10 cellular contexts compared by ENCODE assay signal in genomic region chr3:170420307-170420821, GRCh38. TPM values are rescaled to one million over a fixed set of nuclear protein-coding genes. Genes with fewer than 3 reads are reported as not detected.
DNase-seq lines count a peak whose midpoint lies in the region; ATAC-seq and TF ChIP-seq lines count a peak whose summit lies in the region.
"Had no signal": no experiment of that assay in that cellular context is flagged by ENCODE, and none has a peak within 500 bp of the region (broad histone marks: within the 10 kb centered on the region; RNA-seq: fewer than 3 reads in every experiment).

No MANE protein-coding gene starts in this region.

- H3K4me2 ChIP-seq in H9 (ENCODE audit: insufficient read depth, insufficient read length, low read length): peak overlapping the region; percentile 75

- no CpG with 5 or more reads among the region's 17 CpGs for WGBS in H9 (ENCODE audit: extremely low coverage, insufficient read length, low lambda C conversion rate)

- no peak overlapping the region for H3K18ac ChIP-seq in H9 (ENCODE audit: insufficient read length, low read depth, low read length)

- H2BK20ac ChIP-seq in H9 (ENCODE audit: low read depth, low read length, poor library complexity, severe bottlenecking): no peak overlapping the region

- no peak overlapping the region for H3T11ph ChIP-seq in H9 (ENCODE audit: low read length)

- no peak overlapping the region for H2AK5ac ChIP-seq in H9 (ENCODE audit: insufficient read length, low read length)

- H3K14ac ChIP-seq in H9 (ENCODE audit: insufficient read depth, low read length): no peak overlapping the region; the same call in 1 of the 2 replicates

- H3K27ac Mint-ChIP-seq in H9: no peak overlapping the region
- H3K27ac Mint-ChIP-seq in brain: no peak overlapping the region

- H3K36me3 Mint-ChIP-seq in H9 (ENCODE audit: insufficient read depth in 1 of 3, low read depth in 3 of 3) (peaks cover 0 to 7% (median 0%) of the 10 kb centered on the region in 3 experiments; a peak in 3 of 7 replicates), brain (no peaks in the 10 kb centered on the region)

- H3K27me3 ChIP-seq in H9 (ENCODE audit: insufficient read depth, low read length): peaks cover 25% of the 10 kb centered on the region; the same call in 1 of the 2 replicates

- H3K4me1 ChIP-seq in H9 (ENCODE audit: insufficient read depth, low read length): 0 out of 2 replicates have a peak, but pooled peaks cover 3% of the 10 kb centered on the region

- no peak overlapping the region for H3K9ac ChIP-seq in H9 (ENCODE audit: extremely low read depth, insufficient read length, low read length)

- H4K5ac ChIP-seq in H9 (ENCODE audit: insufficient read length, low read depth, low read length): no peak overlapping the region

- H4K91ac ChIP-seq in H9 (ENCODE audit: insufficient read length, low read depth, low read length): no peak overlapping the region

- H3K4me3 ChIP-seq in skeletal muscle cell (ENCODE audit: low read depth, low read length): peak overlapping the region; percentile 67

- no peaks in the 10 kb centered on the region for H3K79me2 ChIP-seq in H9 (ENCODE audit: insufficient read depth, low read length)

- no peak for ATAC-seq in HG03159 (IDR thresholded peaks at IDR 0.05; ENCODE audit: unreplicated experiment)

- no peak overlapping the region for H2AFZ ChIP-seq in H9 (ENCODE audit: low read length)

- H3K23ac ChIP-seq in H9 (ENCODE audit: insufficient read length, low read depth, low read length): no peak overlapping the region

- H3K27me3 Mint-ChIP-seq in H9 (ENCODE audit: low read depth) (peaks cover 55% of the 10 kb centered on the region), brain (peaks cover 48% of the 10 kb centered on the region)

- DNase-seq in H9 (peak; percentile 59), iPS-NIHi7 (ENCODE audit: extremely low spot score) (peak; percentile 49), skeletal muscle cell (ENCODE audit: low read depth) (no peak), NCI-H2171 treated with DMSO at 0.1 percent for 48 hours (lab: John Stamatoyannopoulos, UW) (no peak)
- no peak for DNase-seq in activated CD8-positive, alpha-beta memory T cell treated with anti-CD3 and anti-CD28 coated beads, Interleukin-2, amount 50 U/mL, for 48 hours
- no peak for DNase-seq in activated CD4-positive, alpha-beta T cell treated with anti-CD3 and anti-CD28 coated beads for 48 hours
- DNase-seq: NCI-H524 treated with DMSO at 0.1 percent for 48 hours had no signal

- H4K20me1 ChIP-seq in H9 (ENCODE audit: control insufficient read depth, insufficient read depth, insufficient read length): no peaks in the 10 kb centered on the region

- no peak overlapping the region for H2BK5ac ChIP-seq in H9 (ENCODE audit: insufficient read length, low read length)

- H3K4me3 Mint-ChIP-seq in H9 (peak overlapping the region; percentile 54 to 75), brain (peak overlapping the region in 4 of 5 experiments; percentile 46 to 67 (median 65))
- H3K4me3 Mint-ChIP-seq: central memory CD8-positive, alpha-beta T cell had no signal

- H2BK12ac ChIP-seq in H9 (ENCODE audit: insufficient read length, low read depth, low read length): no peak overlapping the region

- no peak overlapping the region for H3K4ac ChIP-seq in H9 (ENCODE audit: low read depth, low read length)

- H2BK15ac ChIP-seq in H9 (ENCODE audit: low read depth, low read length): no peak overlapping the region

- H3K9me3 Mint-ChIP-seq in H9 (no peaks in the 10 kb centered on the region), brain (peaks cover 0 to 7% (median 0%) of the 10 kb centered on the region in 5 experiments)
- H3K9me3 Mint-ChIP-seq: central memory CD8-positive, alpha-beta T cell had no signal

- H3K56ac ChIP-seq in H9 (ENCODE audit: insufficient read length, low read depth, low read length): no peak overlapping the region

- H3K27ac ChIP-seq in H9 (ENCODE audit: insufficient read length, low read depth, low read length): no peak overlapping the region

- H3K4me1 Mint-ChIP-seq in H9 (peaks cover 11 to 18% of the 10 kb centered on the region in 2 experiments), brain (peaks cover 11% of the 10 kb centered on the region)

- no peak overlapping the region for H2BK120ac ChIP-seq in H9 (ENCODE audit: low read depth, low read length, poor library complexity, severe bottlenecking)

- no peak overlapping the region for H4K8ac ChIP-seq in H9 (replicated peaks; ENCODE audit: insufficient read length, low read depth, low read length)

- peaks cover 13% of the 10 kb centered on the region for H3K23me2 ChIP-seq in H9 (ENCODE audit: insufficient read length, low read depth, low read length, poor library complexity, severe bottlenecking)

- H3K79me1 ChIP-seq in H9 (ENCODE audit: insufficient read depth, low read depth, low read length, poor library complexity, severe bottlenecking): no peaks in the 10 kb centered on the region

- TF ChIP-seq CTCF in H9 (conservative IDR thresholded peaks at IDR 0.05) (no peak), brain (conservative IDR thresholded peaks at IDR 0.05) (no peak)

- H3K9me3 ChIP-seq in H9 (ENCODE audit: control insufficient read depth, low read depth, low read length): no peaks in the 10 kb centered on the region

RNA-seq across cellular contexts. Expression of gene CLDN11, which starts 1.7 kb away (rescaled TPM):
- 1.7 and 2.4 TPM in 2 replicates for total RNA-seq in H9 (2021)
- 104 TPM for polyA plus RNA-seq in brain (ENCODE audit: insufficient read depth, low read depth, low replicate concordance)

Comparison
In these comparisons a context has a peak if more than half of its experiments do, and no peak if none do; other contexts are left out.
1. DNase-seq: peak in H9 (single experiment) and iPS-NIHi7 (single experiment); none in skeletal muscle cell (single experiment), NCI-H2171 treated with DMSO at 0.1 percent for 48 hours (single experiment), activated CD8-positive, alpha-beta memory T cell treated with anti-CD3 and anti-CD28 coated beads, Interleukin-2, amount 50 U/mL, for 48 hours (single experiment) and activated CD4-positive, alpha-beta T cell treated with anti-CD3 and anti-CD28 coated beads for 48 hours (single experiment).